1 cellular context compared by ENCODE assay signal in the genomic region with DNA sequence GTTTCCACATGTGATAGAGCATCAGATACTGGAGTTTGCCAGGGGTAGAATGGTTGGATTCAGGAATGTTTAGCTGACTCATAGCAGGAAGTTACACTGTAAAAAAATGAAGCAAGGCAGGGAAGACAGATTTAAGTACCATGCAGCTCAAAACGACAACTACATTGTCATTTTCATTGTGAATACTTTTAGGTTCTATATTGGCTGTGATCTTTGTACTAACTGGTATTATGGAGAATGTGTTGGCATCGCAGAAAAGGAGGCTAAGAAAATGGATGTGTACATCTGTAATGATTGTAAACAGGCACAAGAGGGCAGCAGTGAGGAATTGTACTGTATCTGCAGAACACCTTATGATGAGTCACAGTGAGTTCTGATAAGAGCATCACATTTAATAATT.
A peak's percentile ranks its signal among the peaks of the same experiment; 100 is the strongest.
TF ChIP-seq lines count a peak whose summit lies in the region.
"Not testable (repeated sequence)": the region's sequence is repeated elsewhere in the genome, so short reads cannot be mapped to it uniquely, and the experiment has no call there.

No MANE protein-coding gene starts in this region.

TF ChIP-seq in HepG2, 621 proteins besides CTCF, POLR2A, EP300 and RAD21 (continued from another document):
- TF ChIP-seq ARID3A (IDR thresholded peaks at IDR 0.05; ENCODE audit: low read depth, low read length) (peak; percentile 64; the same call in 1 of the 2 replicates), FOXP1 (IDR thresholded peaks at IDR 0.05) (peak; percentile 89), FOXP1 (CRISPR knock-in tag; IDR thresholded peaks at IDR 0.05) (peak; percentile 91), GATAD2A (CRISPR knock-in tag; IDR thresholded peaks at IDR 0.05) (peak; percentile 52), SAP130 (CRISPR knock-in tag; IDR thresholded peaks at IDR 0.05; ENCODE audit: low read depth) (peak; percentile 16; the same call in 1 of the 2 replicates), ARNT (IDR thresholded peaks at IDR 0.05) (0 out of 2 replicates have a peak, but pooled peaks have one; percentile 64), MIER2 (CRISPR knock-in tag; IDR thresholded peaks at IDR 0.05) (0 out of 2 replicates have a peak, but pooled peaks have one; percentile 35), FOXP4 (CRISPR knock-in tag; IDR thresholded peaks at IDR 0.05) (peak; percentile 74), ZGPAT (CRISPR knock-in tag; IDR thresholded peaks at IDR 0.05) (0 out of 2 replicates have a peak, but pooled peaks have one; percentile 23), FOXA3 (CRISPR knock-in tag; IDR thresholded peaks at IDR 0.05) (peak; percentile 92), KAT8 (CRISPR knock-in tag; IDR thresholded peaks at IDR 0.05) (peak; percentile 52), SMC3 (IDR thresholded peaks at IDR 0.05; ENCODE audit: low read length) (peak; percentile 61; the same call in 1 of the 2 replicates), FOXK2 (IDR thresholded peaks at IDR 0.05) (peak; percentile 90), ELF3 (CRISPR knock-in tag; IDR thresholded peaks at IDR 0.05) (peak; percentile 96), ELF1 (CRISPR knock-in tag; IDR thresholded peaks at IDR 0.05) (peak; percentile 16; the same call in 1 of the 2 replicates), FOXA1 (IDR thresholded peaks at IDR 0.05) (0 out of 2 replicates have a peak, but pooled peaks have one; percentile 7), FOXA1 (CRISPR knock-in tag; IDR thresholded peaks at IDR 0.05) (peak; percentile 91), NBN (conservative IDR thresholded peaks at IDR 0.05) (0 out of 2 replicates have a peak, but pooled peaks have one; percentile 32), KLF16 (CRISPR knock-in tag; IDR thresholded peaks at IDR 0.05) (peak in 1 of 2 experiments; percentile 28; a peak in 1 of 4 replicates), NFE2L2 (IDR thresholded peaks at IDR 0.05; ENCODE audit: low read length) (peak; percentile 16; the same call in 1 of the 2 replicates), CREB1 (IDR thresholded peaks at IDR 0.05) (peak; percentile 44), STAG1 (CRISPR knock-in tag; IDR thresholded peaks at IDR 0.05) (peak; percentile 69), MIXL1 (CRISPR knock-in tag; IDR thresholded peaks at IDR 0.05) (peak; percentile 78), THAP11 (CRISPR knock-in tag; IDR thresholded peaks at IDR 0.05) (0 out of 2 replicates have a peak, but pooled peaks have one; percentile 44)
- TF ChIP-seq, protein P1, sequence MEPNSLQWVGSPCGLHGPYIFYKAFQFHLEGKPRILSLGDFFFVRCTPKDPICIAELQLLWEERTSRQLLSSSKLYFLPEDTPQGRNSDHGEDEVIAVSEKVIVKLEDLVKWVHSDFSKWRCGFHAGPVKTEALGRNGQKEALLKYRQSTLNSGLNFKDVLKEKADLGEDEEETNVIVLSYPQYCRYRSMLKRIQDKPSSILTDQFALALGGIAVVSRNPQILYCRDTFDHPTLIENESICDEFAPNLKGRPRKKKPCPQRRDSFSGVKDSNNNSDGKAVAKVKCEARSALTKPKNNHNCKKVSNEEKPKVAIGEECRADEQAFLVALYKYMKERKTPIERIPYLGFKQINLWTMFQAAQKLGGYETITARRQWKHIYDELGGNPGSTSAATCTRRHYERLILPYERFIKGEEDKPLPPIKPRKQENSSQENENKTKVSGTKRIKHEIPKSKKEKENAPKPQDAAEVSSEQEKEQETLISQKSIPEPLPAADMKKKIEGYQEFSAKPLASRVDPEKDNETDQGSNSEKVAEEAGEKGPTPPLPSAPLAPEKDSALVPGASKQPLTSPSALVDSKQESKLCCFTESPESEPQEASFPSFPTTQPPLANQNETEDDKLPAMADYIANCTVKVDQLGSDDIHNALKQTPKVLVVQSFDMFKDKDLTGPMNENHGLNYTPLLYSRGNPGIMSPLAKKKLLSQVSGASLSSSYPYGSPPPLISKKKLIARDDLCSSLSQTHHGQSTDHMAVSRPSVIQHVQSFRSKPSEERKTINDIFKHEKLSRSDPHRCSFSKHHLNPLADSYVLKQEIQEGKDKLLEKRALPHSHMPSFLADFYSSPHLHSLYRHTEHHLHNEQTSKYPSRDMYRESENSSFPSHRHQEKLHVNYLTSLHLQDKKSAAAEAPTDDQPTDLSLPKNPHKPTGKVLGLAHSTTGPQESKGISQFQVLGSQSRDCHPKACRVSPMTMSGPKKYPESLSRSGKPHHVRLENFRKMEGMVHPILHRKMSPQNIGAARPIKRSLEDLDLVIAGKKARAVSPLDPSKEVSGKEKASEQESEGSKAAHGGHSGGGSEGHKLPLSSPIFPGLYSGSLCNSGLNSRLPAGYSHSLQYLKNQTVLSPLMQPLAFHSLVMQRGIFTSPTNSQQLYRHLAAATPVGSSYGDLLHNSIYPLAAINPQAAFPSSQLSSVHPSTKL (CRISPR knock-in tag; IDR thresholded peaks at IDR 0.05): peak; percentile 47; the same call in 1 of the 2 replicates
- TF ChIP-seq, protein P2, sequence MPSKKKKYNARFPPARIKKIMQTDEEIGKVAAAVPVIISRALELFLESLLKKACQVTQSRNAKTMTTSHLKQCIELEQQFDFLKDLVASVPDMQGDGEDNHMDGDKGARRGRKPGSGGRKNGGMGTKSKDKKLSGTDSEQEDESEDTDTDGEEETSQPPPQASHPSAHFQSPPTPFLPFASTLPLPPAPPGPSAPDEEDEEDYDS (CRISPR knock-in tag; IDR thresholded peaks at IDR 0.05): 0 out of 2 replicates have a peak, but pooled peaks have one; percentile 24
- TF ChIP-seq, protein P3, sequence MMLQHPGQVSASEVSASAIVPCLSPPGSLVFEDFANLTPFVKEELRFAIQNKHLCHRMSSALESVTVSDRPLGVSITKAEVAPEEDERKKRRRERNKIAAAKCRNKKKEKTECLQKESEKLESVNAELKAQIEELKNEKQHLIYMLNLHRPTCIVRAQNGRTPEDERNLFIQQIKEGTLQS (CRISPR knock-in tag; IDR thresholded peaks at IDR 0.05): 0 out of 2 replicates have a peak, but pooled peaks have one; percentile 14
- TF ChIP-seq, protein P4, sequence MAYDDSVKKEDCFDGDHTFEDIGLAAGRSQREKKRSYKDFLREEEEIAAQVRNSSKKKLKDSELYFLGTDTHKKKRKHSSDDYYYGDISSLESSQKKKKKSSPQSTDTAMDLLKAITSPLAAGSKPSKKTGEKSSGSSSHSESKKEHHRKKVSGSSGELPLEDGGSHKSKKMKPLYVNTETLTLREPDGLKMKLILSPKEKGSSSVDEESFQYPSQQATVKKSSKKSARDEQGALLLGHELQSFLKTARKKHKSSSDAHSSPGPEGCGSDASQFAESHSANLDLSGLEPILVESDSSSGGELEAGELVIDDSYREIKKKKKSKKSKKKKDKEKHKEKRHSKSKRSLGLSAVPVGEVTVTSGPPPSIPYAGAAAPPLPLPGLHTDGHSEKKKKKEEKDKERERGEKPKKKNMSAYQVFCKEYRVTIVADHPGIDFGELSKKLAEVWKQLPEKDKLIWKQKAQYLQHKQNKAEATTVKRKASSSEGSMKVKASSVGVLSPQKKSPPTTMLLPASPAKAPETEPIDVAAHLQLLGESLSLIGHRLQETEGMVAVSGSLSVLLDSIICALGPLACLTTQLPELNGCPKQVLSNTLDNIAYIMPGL (CRISPR knock-in tag; IDR thresholded peaks at IDR 0.05; ENCODE audit: borderline replicate concordance in 1 of 2, low read depth in 1 of 2): peak in 1 of 2 experiments; percentile 82; a peak in 2 of 4 replicates
- not testable (repeated sequence) for TF ChIP-seq CREB1 (CRISPR knock-in tag; IDR thresholded peaks at IDR 0.05)
TF ChIP-seq in HepG2: peak in this region for 29; not testable (repeated sequence) for 592.
